Comparison of ENCODE assay signal across 29 cellular contexts in the genomic region with DNA sequence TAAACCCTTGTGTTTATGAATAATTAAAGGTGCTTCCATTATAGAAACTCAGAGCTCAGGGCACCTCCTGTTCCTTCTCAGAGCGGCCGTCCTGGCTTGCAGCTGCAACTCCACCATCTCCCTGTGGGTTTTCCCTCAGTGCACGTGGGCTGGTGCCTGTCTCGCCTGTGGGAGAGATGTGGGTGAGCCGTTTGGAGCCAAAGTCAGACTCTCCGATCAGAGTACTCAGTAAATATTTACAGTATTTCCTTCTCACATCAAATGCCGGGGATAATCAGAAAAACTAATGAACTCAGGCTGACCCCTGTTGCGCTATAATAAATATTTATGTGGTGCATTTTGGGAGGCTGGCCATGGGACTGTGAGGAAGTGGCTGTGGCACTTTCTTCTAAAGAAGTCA.
"Had no signal": no experiment of that assay in that cellular context is flagged by ENCODE, and none has a peak within 500 bp of the region (broad histone marks: within the 10 kb centered on the region; RNA-seq: fewer than 3 reads in every experiment).

No MANE protein-coding gene starts in this region.

- H3K4me3 ChIP-seq: SJSA1 had no signal

- ATAC-seq: activated CD8-positive, alpha-beta T cell treated with anti-CD3 and anti-CD28 coated beads, Interleukin-2, amount 10 ng/mL, durations not matched to agents 7 days and 5 days; Panc1; SK-N-SH treated with all-trans-retinoic acid at 6 μM for 48 hours; T-helper 17 cell; WTC11 had no signal

- H3K9me3 ChIP-seq: SJSA1 had no signal

- FAIRE-seq: astrocyte had no signal

- DNase-seq: activated CD4-positive, alpha-beta T cell treated with anti-CD3 and anti-CD28 coated beads for 48 hours; activated CD4-positive, alpha-beta T cell treated with anti-CD3 and anti-CD28 coated beads, Interleukin-2, amount 50 U/mL, for 4 hours; activated CD4-positive, CD25-positive, alpha-beta regulatory T cell treated with anti-CD3 and anti-CD28 coated beads, Interleukin-2, amount 50 U/mL, for 72 hours; activated CD8-positive, alpha-beta memory T cell treated with anti-CD3 and anti-CD28 coated beads, Interleukin-2, amount 50 U/mL, for 48 hours; activated CD8-positive, alpha-beta T cell treated with anti-CD3 and anti-CD28 coated beads, Interleukin-2, amount 10 ng/mL, durations not matched to agents 7 days and 5 days; activated naive CD4-positive, alpha-beta T cell treated with anti-CD3 and anti-CD28 coated beads, Interleukin-2, amount 50 U/mL, for 16 hours; activated T-cell treated with anti-CD3 and anti-CD28 coated beads, Interleukin-2, amount 50 U/mL, for 1 hour; amygdala; Karpas-422; MM.1S; NCI-H1105; NCI-H1436; NCI-H1694 treated with DMSO at 0.1 percent for 48 hours; NCI-H2029 treated with DMSO at 0.1 percent for 48 hours; NCI-H345; NCI-H510A; NCI-H526 treated with DMSO at 0.1 percent for 48 hours; NCI-H82; OCI-M1; SHP77; SW 1271; T-helper 17 cell; T-helper 9 cell had no signal

- H3K27ac ChIP-seq: RWPE1, SJSA1 had no signal

- H3K36me3 ChIP-seq: SJSA1 had no signal
